8 cellular contexts compared by ENCODE assay signal in the genomic region with DNA sequence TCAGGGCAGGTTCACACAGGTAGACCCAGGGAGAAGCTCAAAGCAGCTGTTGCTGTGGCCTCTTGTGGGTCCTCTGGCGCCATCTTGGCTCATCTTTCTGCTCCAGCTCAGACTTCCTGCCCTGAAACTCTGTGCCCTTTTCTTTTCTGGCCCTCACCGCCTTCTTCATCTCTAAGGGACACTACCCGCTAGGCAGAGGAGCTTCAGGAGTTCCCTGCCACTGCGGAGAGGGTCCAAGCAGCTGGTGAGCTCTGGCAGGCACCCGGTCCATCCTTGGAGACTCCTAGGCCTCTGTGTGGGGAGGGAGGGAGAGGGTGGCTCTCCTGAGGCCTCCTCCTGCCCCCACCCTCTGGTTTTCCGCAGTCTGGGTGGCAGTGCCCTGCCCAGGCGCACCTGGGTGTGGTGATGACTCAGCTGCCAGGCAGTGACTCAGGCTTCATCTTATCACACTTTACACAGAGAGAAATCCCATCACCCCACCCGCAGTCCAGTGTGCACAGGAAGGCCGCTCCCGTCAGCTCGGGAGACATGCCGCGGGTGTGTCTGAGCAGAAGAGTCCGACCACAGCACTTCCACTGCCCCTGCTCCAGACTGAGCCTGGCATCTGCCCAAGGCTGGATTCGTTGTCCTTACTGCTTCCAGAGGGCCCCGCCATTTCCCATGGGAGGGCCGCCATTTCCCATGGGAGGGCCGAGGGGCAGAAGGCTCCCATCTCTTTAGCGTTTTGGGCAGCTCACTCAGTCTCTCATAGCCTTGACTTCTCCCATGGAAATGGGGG. TPM values are rescaled to one million over a fixed set of nuclear protein-coding genes. Genes with fewer than 3 reads are reported as not detected.
A peak's percentile ranks its signal among the peaks of the same experiment; 100 is the strongest.
DNase-seq lines count a peak whose midpoint lies in the region; ATAC-seq and TF ChIP-seq lines count a peak whose summit lies in the region.

No MANE protein-coding gene starts in this region.

- in situ Hi-C loops in GM13976 (cut with MboI; ENCODE audit: low sequenced_read_pairs, unreplicated experiment), result no loop called here

- DNase-seq in CD1c-positive myeloid dendritic cell (ENCODE audit: extremely low spot score), result peak; percentile 7
- DNase-seq in NCI-H510A treated with DMSO at 0.1 percent for 48 hours (lab: John Stamatoyannopoulos, UW), result peak; percentile 81
- DNase-seq in activated T-helper 1 cell treated with Interleukin-2 at 50 U/mL for 16 hours (ENCODE audit: low read depth), result peak; percentile 60
- peak; percentile 88 for DNase-seq in left cardiac atrium
- peak; percentile 40 to 43 for DNase-seq in stimulated activated CD4-positive, alpha-beta T cell treated with anti-CD3 and anti-CD28 coated beads, Interleukin-15, amount 100 ng/mL, for 1 hour (ENCODE audit: low read depth in 1 of 2, low spot score in 1 of 2)
- DNase-seq in GM13976 (ENCODE audit: low spot score), result no peak

- TF ChIP-seq CTCF in GM13976 (IDR thresholded peaks at IDR 0.05; ENCODE audit: borderline replicate concordance, control extremely low read depth, extremely low read depth, insufficient read depth, missing control alignments), result no peak

- ATAC-seq in left cardiac atrium, result peak; percentile 88 to 97
- no peak for ATAC-seq in GM18502 (IDR thresholded peaks at IDR 0.05; ENCODE audit: poor library complexity, unreplicated experiment)
- no peak for ATAC-seq in GM21723 (IDR thresholded peaks at IDR 0.05; ENCODE audit: unreplicated experiment)

- intact Hi-C loops in left cardiac atrium (cut with DNase I), result no loop called here

RNA-seq across cellular contexts. Expression of gene NT5C, which starts 7.3 kb away (rescaled TPM):
- 10 to 100 TPM; 27.2 to 28.4 TPM for total RNA-seq in left cardiac atrium

RNA-seq across cellular contexts. Expression of gene ARMC7, which starts 14.5 kb away (rescaled TPM):
- total RNA-seq in left cardiac atrium, result 1 to 10 TPM; 5.8 to 6.7 TPM

RNA-seq across cellular contexts. Expression of gene JPT1, which starts 30.1 kb away (rescaled TPM):
- total RNA-seq in left cardiac atrium, result 10 to 100 TPM; 16.4 to 19.7 TPM

RNA-seq across cellular contexts. Expression of gene SLC16A5, which starts 36.5 kb away (rescaled TPM):
- 10 to 100 TPM in 1 of 2 donors, 1 to 10 TPM in 1; 7.2 to 14.3 TPM for total RNA-seq in left cardiac atrium

RNA-seq across cellular contexts. Expression of gene SUMO2, which starts 58.5 kb away (rescaled TPM):
- total RNA-seq in left cardiac atrium, result 100 to 1,000 TPM; 231 to 246 TPM

Comparison
In these comparisons a context has a peak if more than half of its experiments do, and no peak if none do; other contexts are left out.
1. ATAC-seq: peak in left cardiac atrium (2 of 2); none in GM18502 (single experiment) and GM21723 (single experiment).